In genomic region chr21:38492002-38492401, GRCh38 we compare ENCODE assay signal across 14 cellular contexts.
"Had no signal": no experiment of that assay in that cellular context is flagged by ENCODE, and none has a peak within 500 bp of the region (broad histone marks: within the 10 kb centered on the region; RNA-seq: fewer than 3 reads in every experiment).

No MANE protein-coding gene starts in this region.

- H3K4me3 ChIP-seq: prostate gland, right lobe of liver, upper lobe of left lung had no signal

- H3K36me3 ChIP-seq: prostate gland, right lobe of liver, upper lobe of left lung, WERI-Rb-1 had no signal

- H3K9me3 ChIP-seq: prostate gland, right lobe of liver, upper lobe of left lung had no signal

- H3K4me1 ChIP-seq: prostate gland, right lobe of liver had no signal

- H3K27ac ChIP-seq: prostate gland, WERI-Rb-1 had no signal

- ATAC-seq: natural killer cell; stimulated activated memory B cell treated with anti-CD40 and anti-IgM and Interleukin-4, amounts not matched to agents 10 μg/mL and 1 μg/mL and 100 μg/mL, for 72 hours had no signal

- H3K27me3 ChIP-seq: right lobe of liver, upper lobe of left lung had no signal

- DNase-seq: activated CD4-positive, alpha-beta T cell treated with anti-CD3 and anti-CD28 coated beads for 4 hours; activated CD8-positive, alpha-beta memory T cell treated with anti-CD3 and anti-CD28 coated beads for 24 hours; activated naive CD4-positive, alpha-beta T cell treated with anti-CD3 and anti-CD28 coated beads for 36 hours; caudate nucleus; cortex of kidney; effector memory CD4-positive, alpha-beta T cell; glutamatergic neuron; natural killer cell; right lobe of liver; stimulated activated CD4-positive, alpha-beta T cell treated with anti-CD3 and anti-CD28 coated beads, Interleukin-1b, Interleukin-23, amount 100 ng/mL, for 48 hours; upper lobe of left lung; WERI-Rb-1 had no signal
